ENCODE assay signal across 15 cellular contexts in genomic region chr14:49988080-49988990, GRCh38.
DNase-seq lines count a peak whose midpoint lies in the region; ATAC-seq and TF ChIP-seq lines count a peak whose summit lies in the region.
"Had no signal": no experiment of that assay in that cellular context is flagged by ENCODE, and none has a peak within 500 bp of the region (broad histone marks: within the 10 kb centered on the region; RNA-seq: fewer than 3 reads in every experiment).

No MANE protein-coding gene starts in this region.

- no peak for TF ChIP-seq EP300 in stomach (IDR thresholded peaks at IDR 0.05)

- DNase-seq in G401 (ENCODE audit: low spot score): peak; percentile 75
- no peak for DNase-seq in activated B cell treated with CpG ODN at 0.5 μM for 24 hours
- DNase-seq in hepatocyte (ENCODE audit: low spot score): no peak
- DNase-seq in stomach: no peak
- no peak for DNase-seq in esophagus squamous epithelium (lab: John Stamatoyannopoulos, UW)
- no peak for DNase-seq in AG20443 (ENCODE audit: low spot score)
- DNase-seq in HUDEP-2 (lab: John Stamatoyannopoulos, UW; ENCODE audit: unreplicated experiment in 76 of 76): no peak
- DNase-seq: activated CD4-positive, alpha-beta T cell treated with anti-CD3 and anti-CD28 coated beads for 4 hours; activated T-cell treated with anti-CD3 and anti-CD28 coated beads, Interleukin-2, amount 50 U/mL, for 24 hours; amniotic stem cell; NK-92 treated with Interleukin-12 subunit alpha and Interleukin-12 subunit beta, amount 100 ng/mL, for 24 hours; SHP77 treated with DMSO at 0.1 percent for 48 hours; upper lobe of left lung had no signal

- no peak overlapping the region for H3K4me3 Mint-ChIP-seq in activated B cell treated with CpG ODN at 0.5 μM for 24 hours
- H3K4me3 Mint-ChIP-seq: activated T-cell treated with anti-CD3 and anti-CD28 coated beads, Interleukin-2, amount 50 U/mL, for 24 hours; T-helper 2 cell treated with Interferon-gamma antibody and Interleukin-4, amounts not matched to agents 5 μg/mL and 100 μg/mL, for 36 hours had no signal

- intact Hi-C loops in activated B cell treated with CpG ODN at 0.5 μM for 24 hours (cut with micrococcal nuclease): no loop called here
- intact Hi-C loops in stomach (cut with DNase I; ENCODE audit: low total_unique reads): no loop called here
- intact Hi-C loops in esophagus squamous epithelium (cut with DNase I): no loop called here

- in situ Hi-C loops in G401 (cut with HindIII; ENCODE audit: low sequenced_read_pairs): no loop called here

- no peaks in the 10 kb centered on the region for H3K9me2 ChIP-seq in hepatocyte (replicated peaks; ENCODE audit: insufficient read depth)

- H3K9me3 ChIP-seq in hepatocyte (ENCODE audit: low read depth) (no peaks in the 10 kb centered on the region), stomach (no peaks in the 10 kb centered on the region), esophagus squamous epithelium (no peaks in the 10 kb centered on the region)
- H3K9me3 ChIP-seq: upper lobe of left lung had no signal

- H3K4me3 ChIP-seq in hepatocyte (no peak overlapping the region), stomach (no peak overlapping the region), esophagus squamous epithelium (no peak overlapping the region)
- H3K4me3 ChIP-seq: upper lobe of left lung had no signal

- H2AFZ ChIP-seq in hepatocyte: peak overlapping the region; percentile 18

- peak overlapping the region; percentile 5 for H3K27ac Mint-ChIP-seq in activated B cell treated with CpG ODN at 0.5 μM for 24 hours
- H3K27ac Mint-ChIP-seq: activated T-cell treated with anti-CD3 and anti-CD28 coated beads, Interleukin-2, amount 50 U/mL, for 24 hours; T-helper 2 cell treated with Interferon-gamma antibody and Interleukin-4, amounts not matched to agents 5 μg/mL and 100 μg/mL, for 36 hours had no signal

- TF ChIP-seq CTCF in activated B cell treated with CpG ODN at 0.5 μM for 24 hours (IDR thresholded peaks at IDR 0.05) (no peak), hepatocyte (IDR thresholded peaks at IDR 0.05; ENCODE audit: poor library complexity) (no peak), stomach (IDR thresholded peaks at IDR 0.05) (no peak), esophagus squamous epithelium (IDR thresholded peaks at IDR 0.05) (no peak)

- H3K27me3 ChIP-seq in hepatocyte: no peaks in the 10 kb centered on the region
- no peaks in the 10 kb centered on the region for H3K27me3 ChIP-seq in stomach
- no peaks in the 10 kb centered on the region for H3K27me3 ChIP-seq in esophagus squamous epithelium
- H3K27me3 ChIP-seq: upper lobe of left lung had no signal

- H3K79me2 ChIP-seq in hepatocyte: no peaks in the 10 kb centered on the region

- POLR2A ChIA-PET in activated B cell treated with CpG ODN at 0.5 μM for 24 hours (lab: Charles Lee): interaction anchor here (0.5 to 3.2 kb wide), 3 partner anchors 12 to 43 kb away, joined by 3 to 20 read pairs (median 5); no protein-coding TSS in a partner anchor

- H3K27ac ChIP-seq in hepatocyte (peak overlapping the region; percentile 92), stomach (peak overlapping the region in 4 of 5 donors; percentile 21 to 79 (median 50)), esophagus squamous epithelium (no peak overlapping the region)
- H3K27ac ChIP-seq: C4-2B had no signal

- peak overlapping the region; percentile 46 for H3K4me2 ChIP-seq in hepatocyte

- no peaks in the 10 kb centered on the region for H4K20me1 ChIP-seq in hepatocyte (ENCODE audit: insufficient read depth, poor library complexity, severe bottlenecking)

- no peaks in the 10 kb centered on the region for H3K9me3 Mint-ChIP-seq in activated B cell treated with CpG ODN at 0.5 μM for 24 hours
- H3K9me3 Mint-ChIP-seq: activated T-cell treated with anti-CD3 and anti-CD28 coated beads, Interleukin-2, amount 50 U/mL, for 24 hours; T-helper 2 cell treated with Interferon-gamma antibody and Interleukin-4, amounts not matched to agents 5 μg/mL and 100 μg/mL, for 36 hours had no signal

- peaks cover 13% of the 10 kb centered on the region for H3K36me3 Mint-ChIP-seq in activated B cell treated with CpG ODN at 0.5 μM for 24 hours (ENCODE audit: low read depth)

- H3K36me3 ChIP-seq in hepatocyte (replicated peaks; ENCODE audit: insufficient read depth, low read depth) (no peaks in the 10 kb centered on the region), stomach (no peaks in the 10 kb centered on the region), esophagus squamous epithelium (no peaks in the 10 kb centered on the region)
- H3K36me3 ChIP-seq: upper lobe of left lung had no signal

- H3K4me1 ChIP-seq in hepatocyte (ENCODE audit: insufficient read depth): peaks cover 30% of the 10 kb centered on the region
- peaks cover 7 to 26% (median 19%) of the 10 kb centered on the region in 4 donors for H3K4me1 ChIP-seq in stomach
- H3K4me1 ChIP-seq in esophagus squamous epithelium: peaks cover 0 to 3% (median 0%) of the 10 kb centered on the region in 3 donors

- no peaks in the 10 kb centered on the region for H3K27me3 Mint-ChIP-seq in activated B cell treated with CpG ODN at 0.5 μM for 24 hours
- H3K27me3 Mint-ChIP-seq: activated T-cell treated with anti-CD3 and anti-CD28 coated beads, Interleukin-2, amount 50 U/mL, for 24 hours had no signal

- no peak for ATAC-seq in activated B cell treated with CpG ODN at 0.5 μM for 24 hours (ENCODE audit: low read depth)

- no peak for TF ChIP-seq POLR2A in stomach (IDR thresholded peaks at IDR 0.05)
- TF ChIP-seq POLR2A in esophagus squamous epithelium (IDR thresholded peaks at IDR 0.05): no peak

- peaks cover 36% of the 10 kb centered on the region for H3K4me1 Mint-ChIP-seq in activated B cell treated with CpG ODN at 0.5 μM for 24 hours

- CTCF ChIA-PET in activated B cell treated with CpG ODN at 0.5 μM for 24 hours (lab: Charles Lee): interaction anchor here (0.8 kb wide), 1 partner anchor 15 kb away, joined by 3 read pairs; no protein-coding TSS in a partner anchor

- 70% methylated on average over 9 of the region's 9 CpGs for WGBS in hepatocyte (ENCODE audit: low lambda C conversion rate, missing lambda C conversion rate)
- WGBS in stomach, 5 donors: 68 to 79% (median 74%) methylated on average over 9 of the region's 9 CpGs
- WGBS in esophagus squamous epithelium, 2 donors: 93 to 95% methylated on average over 9 of the region's 9 CpGs

Comparison
In these comparisons a context has a peak if more than half of its experiments do, and no peak if none do; other contexts are left out.
1. H3K27ac ChIP-seq: peak in hepatocyte (single experiment) and stomach (4 of 5); none in esophagus squamous epithelium (0 of 4).